ENCODE assay signal across 8 cellular contexts in the genomic region with DNA sequence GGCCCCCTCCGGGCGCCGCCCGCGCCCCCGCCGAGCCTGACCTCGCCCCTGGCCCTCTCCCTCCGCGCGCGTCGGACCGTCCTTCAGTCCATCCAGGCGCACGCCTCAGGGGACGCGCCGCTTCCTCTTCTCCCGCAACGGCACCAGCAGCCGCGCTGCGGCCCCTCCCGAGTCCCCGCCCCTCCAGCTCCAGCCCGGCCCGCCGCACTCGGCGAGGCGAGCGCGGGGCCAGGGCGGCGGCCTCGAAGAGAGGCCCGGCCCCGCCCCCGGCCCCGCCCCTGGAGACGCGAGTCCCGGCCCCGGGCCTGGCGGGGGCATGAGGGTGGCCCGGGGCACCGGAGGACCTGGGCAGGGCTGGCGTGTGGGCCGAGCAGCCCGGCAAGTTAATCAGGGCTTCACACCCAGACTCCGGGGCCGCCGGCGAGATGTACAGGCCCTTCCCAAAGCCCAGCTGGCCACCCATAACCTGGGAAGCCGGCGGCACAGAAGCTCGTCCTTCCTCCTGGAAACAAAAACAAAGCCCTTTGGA. TPM values are rescaled to one million over a fixed set of nuclear protein-coding genes. Genes with fewer than 3 reads are reported as not detected.
A peak's percentile ranks its signal among the peaks of the same experiment; 100 is the strongest.
DNase-seq lines count a peak whose midpoint lies in the region; ATAC-seq, FAIRE-seq and TF ChIP-seq lines count a peak whose summit lies in the region.

Gene IGSF3 (minus strand): TSS at position 157 of the 529 bp plus-strand sequence. CDS start 1,407 bp downstream, outside the sequence.

- H3K9me3 ChIP-seq in HCT116 (ENCODE audit: control insufficient read depth in 1 of 2, insufficient read depth in 1 of 2, low read depth in 1 of 2, low read length in 2 of 2) (no peaks in the 10 kb centered on the region), endothelial cell of umbilical vein (replicated peaks; ENCODE audit: control insufficient read depth, insufficient read depth, low read length) (no peaks in the 10 kb centered on the region)

- peaks cover 54% of the 10 kb centered on the region for H3K27me3 Mint-ChIP-seq in activated CD4-positive, alpha-beta memory T cell treated with anti-CD3 and anti-CD28 coated beads, Interleukin-2, amount 10 ng/mL, durations not matched to agents 7 days and 5 days

- peak within 1 kb of the TSS; percentile 58 for H3K9ac ChIP-seq in HCT116 (ENCODE audit: low read length)
- no peak within 1 kb of the TSS for H3K9ac ChIP-seq in endothelial cell of umbilical vein (replicated peaks; ENCODE audit: extremely low read depth, insufficient read depth, low read length)

- TF ChIP-seq CTCF in HCT116 (IDR thresholded peaks at IDR 0.05 in 2 of 3, conservative IDR thresholded peaks at IDR 0.05 in 1 of 3; ENCODE audit: borderline replicate concordance in 1 of 3, insufficient read depth in 1 of 3, low read depth in 2 of 3, low read length in 2 of 3): no peak
- TF ChIP-seq CTCF in endothelial cell of umbilical vein (IDR thresholded peaks at IDR 0.05; ENCODE audit: extremely low read depth in 1 of 2, insufficient read depth in 1 of 2, low read depth in 1 of 2, low read length in 2 of 2): no peak

- H3K9me3 Mint-ChIP-seq in activated CD4-positive, alpha-beta memory T cell treated with anti-CD3 and anti-CD28 coated beads, Interleukin-2, amount 10 ng/mL, durations not matched to agents 7 days and 5 days: no peaks in the 10 kb centered on the region
- no peaks in the 10 kb centered on the region for H3K9me3 Mint-ChIP-seq in stimulated activated effector memory CD8-positive, alpha-beta T cell treated with anti-CD3 and anti-CD28 coated beads, Interleukin-12 subunit alpha, Interleukin-12 subunit beta, amount 100 ng/mL, for 72 hours

- no peaks in the 10 kb centered on the region for H3K36me3 ChIP-seq in HCT116 (ENCODE audit: control insufficient read depth in 1 of 2, insufficient read depth in 2 of 2, low read length in 2 of 2)
- H3K36me3 ChIP-seq in endothelial cell of umbilical vein (ENCODE audit: control insufficient read depth in 2 of 2, extremely low read depth in 1 of 2, insufficient read depth in 2 of 2, low read length in 2 of 2): no peaks in the 10 kb centered on the region

- H3K9me2 ChIP-seq in HCT116 (ENCODE audit: insufficient read depth): no peaks in the 10 kb centered on the region

- CTCF ChIA-PET in HCT116 (lab: Charles Lee) (interaction anchor here (0.8 to 1.2 kb wide), 3 partner anchors 10 to 93 kb away, joined by 3 to 5 read pairs (median 4); no protein-coding TSS in a partner anchor), endothelial cell of umbilical vein (lab: Charles Lee) (interaction anchor here (0.7 to 1.3 kb wide), 2 partner anchors 93 to 400 kb away, joined by 3 to 6 read pairs; no protein-coding TSS in a partner anchor)
- CTCF ChIA-PET in activated CD4-positive, alpha-beta memory T cell treated with anti-CD3 and anti-CD28 coated beads, Interleukin-2, amount 10 ng/mL, durations not matched to agents 7 days and 5 days (lab: Charles Lee): no interaction called here

- intact Hi-C loops in HCT116 (cut with micrococcal nuclease): loop anchor here (2.0 kb wide), 1 partner anchor 25 kb away; no protein-coding TSS in a partner anchor
- intact Hi-C loops in endothelial cell of umbilical vein (cut with micrococcal nuclease): loop anchor here (10.0 kb wide), 1 partner anchor 53 kb away; no protein-coding TSS in a partner anchor

- DNase-seq in Caki2 (ENCODE audit: low read depth): peak; percentile 75
- DNase-seq in HCT116 (ENCODE audit: low read depth, low spot score): no peak
- peak; percentile 75 for DNase-seq in NCI-H510A treated with DMSO at 0.1 percent for 48 hours (lab: John Stamatoyannopoulos, UW)
- DNase-seq in activated CD4-positive, alpha-beta memory T cell treated with anti-CD3 and anti-CD28 coated beads, Interleukin-2, amount 10 ng/mL, durations not matched to agents 7 days and 5 days: peak; percentile 60
- peak; percentile 32 for DNase-seq in endothelial cell of umbilical vein (ENCODE audit: low read depth, low spot score)
- DNase-seq in mucosa of gallbladder (ENCODE audit: low spot score): peak; percentile 63
- peak; percentile 29 to 52 for DNase-seq in stimulated activated effector memory CD8-positive, alpha-beta T cell treated with anti-CD3 and anti-CD28 coated beads, Interleukin-12 subunit alpha, Interleukin-12 subunit beta, amount 100 ng/mL, for 72 hours (ENCODE audit: low spot score in 2 of 2)
- DNase-seq in NAMALWA (ENCODE audit: low spot score): no peak

- in situ Hi-C loops in Caki2 (cut with HindIII; ENCODE audit: low pct_unique_long_range_greater_than_20kb, low sequenced_read_pairs): no loop called here

- no peaks in the 10 kb centered on the region for H3K36me3 Mint-ChIP-seq in activated CD4-positive, alpha-beta memory T cell treated with anti-CD3 and anti-CD28 coated beads, Interleukin-2, amount 10 ng/mL, durations not matched to agents 7 days and 5 days (ENCODE audit: low read depth)
- H3K36me3 Mint-ChIP-seq in stimulated activated effector memory CD8-positive, alpha-beta T cell treated with anti-CD3 and anti-CD28 coated beads, Interleukin-12 subunit alpha, Interleukin-12 subunit beta, amount 100 ng/mL, for 72 hours: no peaks in the 10 kb centered on the region

- peak; percentile 93 for ATAC-seq in HCT116
- ATAC-seq in stimulated activated effector memory CD8-positive, alpha-beta T cell treated with anti-CD3 and anti-CD28 coated beads, Interleukin-12 subunit alpha, Interleukin-12 subunit beta, amount 100 ng/mL, for 72 hours: peak; percentile 85

- FAIRE-seq in endothelial cell of umbilical vein (lab: Jason Lieb, UNC): no peak

- H3K79me2 ChIP-seq in HCT116 (ENCODE audit: insufficient read depth, low read length) (no peaks in the 10 kb centered on the region), endothelial cell of umbilical vein (ENCODE audit: control insufficient read depth, insufficient read depth, low read length) (no peaks in the 10 kb centered on the region)

- H3K4me1 ChIP-seq in HCT116 (ENCODE audit: control insufficient read depth in 1 of 2, insufficient read depth in 2 of 2, low read length in 2 of 2): peaks cover 3 to 19% of the 10 kb centered on the region in 2 experiments; a peak in 3 of 4 replicates
- H3K4me1 ChIP-seq in endothelial cell of umbilical vein (ENCODE audit: control insufficient read depth, extremely low read depth, insufficient read depth, low read length): peaks cover 2% of the 10 kb centered on the region

- dilution Hi-C loops in endothelial cell of umbilical vein (cut with MboI; ENCODE audit: extremely low pct_ligation_motif_present, low sequenced_read_pairs): no loop called here

- H3K4me3 Mint-ChIP-seq in activated CD4-positive, alpha-beta memory T cell treated with anti-CD3 and anti-CD28 coated beads, Interleukin-2, amount 10 ng/mL, durations not matched to agents 7 days and 5 days: peak within 1 kb of the TSS; percentile 67
- H3K4me3 Mint-ChIP-seq in stimulated activated effector memory CD8-positive, alpha-beta T cell treated with anti-CD3 and anti-CD28 coated beads, Interleukin-12 subunit alpha, Interleukin-12 subunit beta, amount 100 ng/mL, for 72 hours: peak within 1 kb of the TSS; percentile 58

- H3K4me2 ChIP-seq in HCT116 (ENCODE audit: low read length) (peak within 1 kb of the TSS; percentile 94), endothelial cell of umbilical vein (ENCODE audit: insufficient read depth, low read length) (peak within 1 kb of the TSS; percentile 48)

- H3K4me1 Mint-ChIP-seq in activated CD4-positive, alpha-beta memory T cell treated with anti-CD3 and anti-CD28 coated beads, Interleukin-2, amount 10 ng/mL, durations not matched to agents 7 days and 5 days: peaks cover 9% of the 10 kb centered on the region
- H3K4me1 Mint-ChIP-seq in stimulated activated effector memory CD8-positive, alpha-beta T cell treated with anti-CD3 and anti-CD28 coated beads, Interleukin-12 subunit alpha, Interleukin-12 subunit beta, amount 100 ng/mL, for 72 hours: peaks cover 4% of the 10 kb centered on the region

- peak within 1 kb of the TSS; percentile 83 for H2AFZ ChIP-seq in HCT116 (ENCODE audit: low read depth, low read length, poor library complexity, severe bottlenecking)
- H2AFZ ChIP-seq in endothelial cell of umbilical vein (ENCODE audit: low read depth, low read length): peak within 1 kb of the TSS; percentile 73

- no peak within 1 kb of the TSS; the same call in 1 of the 2 replicates for H3K27ac ChIP-seq in HCT116 (ENCODE audit: low read depth, low read length)
- no peak within 1 kb of the TSS for H3K27ac ChIP-seq in endothelial cell of umbilical vein (ENCODE audit: insufficient read depth, low read depth, low read length)

- no peaks in the 10 kb centered on the region for H4K20me1 ChIP-seq in HCT116 (ENCODE audit: insufficient read depth)
- no peaks in the 10 kb centered on the region for H4K20me1 ChIP-seq in endothelial cell of umbilical vein (replicated peaks; ENCODE audit: control insufficient read depth, extremely low read depth, insufficient read depth, low read length)

- TF ChIP-seq RAD21 in HCT116 (IDR thresholded peaks at IDR 0.05; ENCODE audit: low read depth): no peak

- no TSS peak for BruUV-seq in HCT116 (replicated peaks; lab: Mats Ljungman, UMichigan)
- no TSS peak for BruUV-seq in endothelial cell of umbilical vein (replicated peaks; lab: Mats Ljungman, UMichigan)

- TF ChIP-seq POLR2A in HCT116 (IDR thresholded peaks at IDR 0.05; ENCODE audit: borderline replicate concordance, extremely low read depth, insufficient read depth, insufficient read length): no peak
- TF ChIP-seq POLR2A in endothelial cell of umbilical vein (IDR thresholded peaks at IDR 0.05; ENCODE audit: low read depth, low read length): no peak

- no peak within 1 kb of the TSS for H3K27ac Mint-ChIP-seq in activated CD4-positive, alpha-beta memory T cell treated with anti-CD3 and anti-CD28 coated beads, Interleukin-2, amount 10 ng/mL, durations not matched to agents 7 days and 5 days
- H3K27ac Mint-ChIP-seq in stimulated activated effector memory CD8-positive, alpha-beta T cell treated with anti-CD3 and anti-CD28 coated beads, Interleukin-12 subunit alpha, Interleukin-12 subunit beta, amount 100 ng/mL, for 72 hours: no peak within 1 kb of the TSS

- RAD21 ChIA-PET in HCT116 (lab: Charles Lee; ENCODE audit: low non-redundant PET in 1 of 2, low total read pairs in 2 of 2, uncharacterized antibody in 2 of 2, unreplicated experiment in 2 of 2): no interaction called here

- H3K9me1 ChIP-seq in endothelial cell of umbilical vein (replicated peaks; ENCODE audit: control insufficient read depth, extremely low read depth, insufficient read depth, low read length): no peaks in the 10 kb centered on the region

- H3K27me3 ChIP-seq in HCT116 (ENCODE audit: insufficient read depth, low read length) (no peaks in the 10 kb centered on the region), endothelial cell of umbilical vein (ENCODE audit: control insufficient read depth in 2 of 2, insufficient read depth in 2 of 2, low read length in 2 of 2) (peaks cover 28 to 30% of the 10 kb centered on the region in 2 experiments)

- POLR2A ChIA-PET in HCT116 (lab: Charles Lee): no interaction called here
- POLR2A ChIA-PET in activated CD4-positive, alpha-beta memory T cell treated with anti-CD3 and anti-CD28 coated beads, Interleukin-2, amount 10 ng/mL, durations not matched to agents 7 days and 5 days (lab: Charles Lee): interaction anchor here (2.1 kb wide), 1 partner anchor 392 kb away, joined by 7 read pairs; the partner anchor contains the start of gene TTF2
- POLR2A ChIA-PET in endothelial cell of umbilical vein (lab: Charles Lee): no interaction called here

- H3K4me3 ChIP-seq in HCT116 (replicated peaks in 1 of 2; ENCODE audit: low read depth in 1 of 2, low read length in 2 of 2) (peak within 1 kb of the TSS; percentile 58 to 78), endothelial cell of umbilical vein (replicated peaks in 1 of 3; ENCODE audit: insufficient read depth in 1 of 3, low read depth in 1 of 3, low read length in 3 of 3) (peak within 1 kb of the TSS; percentile 44 to 59 (median 48))

RNA-seq across cellular contexts. Expression of gene IGSF3, which starts in this region (rescaled TPM):
- total RNA-seq in Caki2 (2014; rRNA removed; shearing (Covaris generic); ENCODE audit: low replicate concordance): 30.4 and 36.0 TPM in 2 replicates
- total RNA-seq in HCT116 (2021; ENCODE audit: unreplicated experiment): 18.6 TPM
- 14.1 and 15.5 TPM in 2 replicates for polyA plus RNA-seq in HCT116 (2012)
- total RNA-seq in activated CD4-positive, alpha-beta memory T cell treated with anti-CD3 and anti-CD28 coated beads, Interleukin-2, amount 10 ng/mL, durations not matched to agents 7 days and 5 days: under 1 TPM; 0.48 to 0.58 TPM
- total RNA-seq in endothelial cell of umbilical vein: 0.76 and 2.2 TPM in 2 replicates
- 0.63 and 0.64 TPM in 2 replicates for polyA plus RNA-seq in endothelial cell of umbilical vein
- polyA plus RNA-seq in endothelial cell of umbilical vein (2011; cell fraction: cytosol; rRNA removed): 0.44 and 0.62 TPM in 2 replicates
- 0.27 and 0.43 TPM in 2 replicates for polyA plus RNA-seq in endothelial cell of umbilical vein (2011; cell fraction: nucleus; rRNA removed)
- polyA plus RNA-seq in endothelial cell of umbilical vein (2012): 0.39 and 1.5 TPM in 2 replicates
- 0.95 and 1.3 TPM in 2 replicates for polyA minus RNA-seq in endothelial cell of umbilical vein
- 5.2 TPM for polyA minus RNA-seq in endothelial cell of umbilical vein (2011; cell fraction: cytosol; rRNA and poly(A)+ RNA removed)
- 0.48 and 0.58 TPM in 2 replicates for polyA minus RNA-seq in endothelial cell of umbilical vein (2011; cell fraction: nucleus; rRNA and poly(A)+ RNA removed)
- 21.6 TPM for total RNA-seq in mucosa of gallbladder

Comparison
In these comparisons a context has a peak if more than half of its experiments do, and no peak if none do; other contexts are left out.
1. Peak in DNase-seq in activated CD4-positive, alpha-beta memory T cell treated with anti-CD3 and anti-CD28 coated beads, Interleukin-2, amount 10 ng/mL, durations not matched to agents 7 days and 5 days; RNA of the gene not detected or under 1 TPM.
2. DNase-seq: peak in Caki2 (single experiment), NCI-H510A treated with DMSO at 0.1 percent for 48 hours (single experiment), endothelial cell of umbilical vein (single experiment), mucosa of gallbladder (single experiment) and stimulated activated effector memory CD8-positive, alpha-beta T cell treated with anti-CD3 and anti-CD28 coated beads, Interleukin-12 subunit alpha, Interleukin-12 subunit beta, amount 100 ng/mL, for 72 hours (2 of 2); none in HCT116 (single experiment) and NAMALWA (single experiment).